ENCODE assay signal across 11 cellular contexts in genomic region chr17:60077226-60077625, GRCh38. TPM values are rescaled to one million over a fixed set of nuclear protein-coding genes. Genes with fewer than 3 reads are reported as not detected.
DNase-seq lines count a peak whose midpoint lies in the region; FAIRE-seq and TF ChIP-seq lines count a peak whose summit lies in the region.
"Had no signal": no experiment of that assay in that cellular context is flagged by ENCODE, and none has a peak within 500 bp of the region (broad histone marks: within the 10 kb centered on the region; RNA-seq: fewer than 3 reads in every experiment).

No MANE protein-coding gene starts in this region.

- H3K27me3 ChIP-seq in ACC112 (ENCODE audit: insufficient read depth, low read length) (no peaks in the 10 kb centered on the region), HAP-1 (ENCODE audit: low read depth) (no peaks in the 10 kb centered on the region), keratinocyte (ENCODE audit: control insufficient read depth, extremely low read depth, insufficient read depth, low read length) (no peaks in the 10 kb centered on the region)

- DNase-seq in HAP-1 (ENCODE audit: low spot score in 2 of 2) (peak; percentile 41 to 93), keratinocyte (ENCODE audit: low read depth, low spot score) (no peak), GM19240 (ENCODE audit: insufficient read length, low spot score) (no peak), NCI-H748 treated with DMSO at 0.1 percent for 48 hours (lab: John Stamatoyannopoulos, UW) (no peak), amniotic stem cell (lab: John Stamatoyannopoulos, UW) (no peak), RWPE1 (ENCODE audit: low spot score) (no peak)
- no peak for DNase-seq in activated T-helper 1 cell treated with anti-CD3 and anti-CD28 coated beads, Interleukin-12 subunit alpha, Interleukin-12 subunit beta, Interleukin-2, Interleukin-4 antibody, amounts not matched to agents 30 ng/mL and 10 ng/mL and 1 ng/mL, durations not matched to agents 14 hours and 24 hours and 36 hours (ENCODE audit: low spot score)
- DNase-seq: DMS53, NCI-H1436 treated with DMSO at 0.1 percent for 48 hours, T-helper 9 cell had no signal

- no peaks in the 10 kb centered on the region for H4K20me1 ChIP-seq in keratinocyte (ENCODE audit: control insufficient read depth, extremely low read depth, insufficient read depth, low read length)

- H3K4me3 ChIP-seq in ACC112 (ENCODE audit: low read depth, low read length) = peak overlapping the region; percentile 89
- H3K4me3 ChIP-seq in HAP-1 = peak overlapping the region; percentile 69
- H3K4me3 ChIP-seq in keratinocyte (ENCODE audit: control insufficient read depth in 2 of 3, extremely low read depth in 1 of 3, insufficient read depth in 2 of 3, low read depth in 1 of 3, low read length in 3 of 3) = peak overlapping the region in 2 of 3 experiments; percentile 86 to 88

- POLR2A ChIA-PET in RWPE1 (lab: Yijun Ruan, JAX; ENCODE audit: low non-redundant PET) = no interaction called here

- intact Hi-C loops in activated T-helper 1 cell treated with anti-CD3 and anti-CD28 coated beads, Interleukin-12 subunit alpha, Interleukin-12 subunit beta, Interleukin-2, Interleukin-4 antibody, amounts not matched to agents 30 ng/mL and 10 ng/mL and 1 ng/mL, durations not matched to agents 14 hours and 24 hours and 36 hours (cut with micrococcal nuclease) = loop anchor here (5.0 to 10.0 kb wide), 2 partner anchors 318 to 1785 kb away; partner anchors contain the start of genes BRIP1 and USP32

- H3K9me3 Mint-ChIP-seq in activated T-helper 1 cell treated with anti-CD3 and anti-CD28 coated beads, Interleukin-12 subunit alpha, Interleukin-12 subunit beta, Interleukin-2, Interleukin-4 antibody, amounts not matched to agents 30 ng/mL and 10 ng/mL and 1 ng/mL, durations not matched to agents 14 hours and 24 hours and 36 hours = no peaks in the 10 kb centered on the region

- CTCF ChIA-PET in RWPE1 (lab: Yijun Ruan, JAX) = no interaction called here

- peaks cover 24% of the 10 kb centered on the region for H3K4me1 Mint-ChIP-seq in activated T-helper 1 cell treated with anti-CD3 and anti-CD28 coated beads, Interleukin-12 subunit alpha, Interleukin-12 subunit beta, Interleukin-2, Interleukin-4 antibody, amounts not matched to agents 30 ng/mL and 10 ng/mL and 1 ng/mL, durations not matched to agents 14 hours and 24 hours and 36 hours (ENCODE audit: low read depth)

- no peaks in the 10 kb centered on the region for H3K9me3 ChIP-seq in HAP-1
- no peaks in the 10 kb centered on the region for H3K9me3 ChIP-seq in keratinocyte (ENCODE audit: control insufficient read depth, low read depth, low read length)

- H3K36me3 ChIP-seq in ACC112 (ENCODE audit: insufficient read depth, low read length) (peaks cover 12% of the 10 kb centered on the region), HAP-1 (replicated peaks) (peaks cover 19% of the 10 kb centered on the region), keratinocyte (ENCODE audit: control insufficient read depth in 2 of 2, extremely low read depth in 1 of 2, insufficient read depth in 2 of 2, low read length in 2 of 2) (peaks cover 10 to 17% of the 10 kb centered on the region in 2 experiments)

- H3K4me1 ChIP-seq in ACC112 (ENCODE audit: control insufficient read depth, insufficient read depth, low read length, unreplicated experiment) = peaks cover 32% of the 10 kb centered on the region
- H3K4me1 ChIP-seq in HAP-1 = peaks cover 11% of the 10 kb centered on the region
- H3K4me1 ChIP-seq in keratinocyte (ENCODE audit: control insufficient read depth, extremely low read depth, insufficient read depth, low read length) = peaks cover 46% of the 10 kb centered on the region

- in situ Hi-C loops in HAP-1 (cut with MboI; ENCODE audit: low sequenced_read_pairs) = no loop called here

- no peaks in the 10 kb centered on the region for H3K27me3 Mint-ChIP-seq in activated T-helper 1 cell treated with anti-CD3 and anti-CD28 coated beads, Interleukin-12 subunit alpha, Interleukin-12 subunit beta, Interleukin-2, Interleukin-4 antibody, amounts not matched to agents 30 ng/mL and 10 ng/mL and 1 ng/mL, durations not matched to agents 14 hours and 24 hours and 36 hours (ENCODE audit: insufficient read depth)

- H3K27ac ChIP-seq in ACC112 (ENCODE audit: low read depth, low read length) (peak overlapping the region; percentile 5; the same call in 1 of the 2 replicates), keratinocyte (ENCODE audit: control insufficient read depth, insufficient read depth, low read length) (no peak overlapping the region), RWPE1 (no peak overlapping the region)

- peak overlapping the region; percentile 100 for H3K27ac Mint-ChIP-seq in activated T-helper 1 cell treated with anti-CD3 and anti-CD28 coated beads, Interleukin-12 subunit alpha, Interleukin-12 subunit beta, Interleukin-2, Interleukin-4 antibody, amounts not matched to agents 30 ng/mL and 10 ng/mL and 1 ng/mL, durations not matched to agents 14 hours and 24 hours and 36 hours

- H2AFZ ChIP-seq in ACC112 (ENCODE audit: low read length, unreplicated experiment) = no peak overlapping the region
- H2AFZ ChIP-seq in keratinocyte (ENCODE audit: control insufficient read depth, low read length) = no peak overlapping the region

- no peak overlapping the region for H3K9ac ChIP-seq in keratinocyte (ENCODE audit: control insufficient read depth, extremely low read depth, insufficient read depth, low read length)

- peak overlapping the region; percentile 93 for H3K4me2 ChIP-seq in keratinocyte (ENCODE audit: control insufficient read depth, extremely low read depth, insufficient read depth, low read depth, low read length)

- H3K4me3 Mint-ChIP-seq in activated T-helper 1 cell treated with anti-CD3 and anti-CD28 coated beads, Interleukin-12 subunit alpha, Interleukin-12 subunit beta, Interleukin-2, Interleukin-4 antibody, amounts not matched to agents 30 ng/mL and 10 ng/mL and 1 ng/mL, durations not matched to agents 14 hours and 24 hours and 36 hours = peak overlapping the region; percentile 93

- TF ChIP-seq CTCF in keratinocyte (optimal IDR thresholded peaks at IDR 0.05 in 1 of 3, IDR thresholded peaks at IDR 0.05 in 1 of 3, conservative IDR thresholded peaks at IDR 0.05 in 1 of 3; ENCODE audit: extremely low read depth in 1 of 3, insufficient read depth in 2 of 3, low read length in 3 of 3) = no peak
- no peak for TF ChIP-seq CTCF in RWPE1 (conservative IDR thresholded peaks at IDR 0.05; ENCODE audit: low read depth)

- dilution Hi-C loops in keratinocyte (cut with MboI; ENCODE audit: extremely low pct_ligation_motif_present, low sequenced_read_pairs) = no loop called here

- no peaks in the 10 kb centered on the region for H3K9me1 ChIP-seq in keratinocyte (ENCODE audit: control insufficient read depth, extremely low read depth, insufficient read depth, low read length)

- FAIRE-seq in keratinocyte (lab: Jason Lieb, UNC) = no peak

- H3K79me2 ChIP-seq in ACC112 (ENCODE audit: control insufficient read depth, insufficient read depth, low read length, unreplicated experiment) = peaks cover 43% of the 10 kb centered on the region
- peaks cover 8% of the 10 kb centered on the region for H3K79me2 ChIP-seq in keratinocyte (ENCODE audit: control insufficient read depth, insufficient read depth, low read length)

- peaks cover 28% of the 10 kb centered on the region for H3K36me3 Mint-ChIP-seq in activated T-helper 1 cell treated with anti-CD3 and anti-CD28 coated beads, Interleukin-12 subunit alpha, Interleukin-12 subunit beta, Interleukin-2, Interleukin-4 antibody, amounts not matched to agents 30 ng/mL and 10 ng/mL and 1 ng/mL, durations not matched to agents 14 hours and 24 hours and 36 hours (ENCODE audit: low read depth)

RNA-seq across cellular contexts. Expression of gene HEATR6, which starts 1.5 kb away (rescaled TPM):
- 36.5 and 36.9 TPM in 2 replicates for total RNA-seq in activated T-helper 1 cell treated with anti-CD3 and anti-CD28 coated beads, Interleukin-12 subunit alpha, Interleukin-12 subunit beta, Interleukin-2, Interleukin-4 antibody, amounts not matched to agents 30 ng/mL and 10 ng/mL and 1 ng/mL, durations not matched to agents 14 hours and 24 hours and 36 hours
- 11.7 to 16.1 TPM (median 11.8 TPM) in 3 replicates for polyA plus RNA-seq in keratinocyte
- polyA plus RNA-seq in keratinocyte (2011; ENCODE audit: low read depth) = 5.8 TPM
- 8.0 and 9.8 TPM in 2 replicates for polyA plus RNA-seq in keratinocyte (2011; cell fraction: cytosol; rRNA removed)
- polyA plus RNA-seq in keratinocyte (2011; cell fraction: nucleus; rRNA removed) = 38.5 and 39.9 TPM in 2 replicates
- polyA plus RNA-seq in keratinocyte (2012; ENCODE audit: low replicate concordance) = 9.2 and 9.4 TPM in 2 replicates
- 16.3 to 24.0 TPM (median 23.7 TPM) in 3 replicates for polyA minus RNA-seq in keratinocyte
- polyA minus RNA-seq in keratinocyte (2011; cell fraction: cytosol; rRNA and poly(A)+ RNA removed) = 26.9 TPM
- polyA minus RNA-seq in keratinocyte (2011; cell fraction: nucleus; rRNA and poly(A)+ RNA removed) = 24.2 and 27.5 TPM in 2 replicates

Comparison
In these comparisons a context has a peak if more than half of its experiments do, and no peak if none do; other contexts are left out.
1. DNase-seq: peak in HAP-1 (2 of 2); none in activated T-helper 1 cell treated with anti-CD3 and anti-CD28 coated beads, Interleukin-12 subunit alpha, Interleukin-12 subunit beta, Interleukin-2, Interleukin-4 antibody, amounts not matched to agents 30 ng/mL and 10 ng/mL and 1 ng/mL, durations not matched to agents 14 hours and 24 hours and 36 hours (single experiment), keratinocyte (single experiment), GM19240 (single experiment), NCI-H748 treated with DMSO at 0.1 percent for 48 hours (single experiment), amniotic stem cell (single experiment) and RWPE1 (single experiment).
2. Peak in every context shown above with its lines, with median percentiles within 50 percentile points of each other: H3K4me3 ChIP-seq.